In genomic region chr2:191404568-191404991, GRCh38 we compare ENCODE assay signal across 1 cellular context.
TF ChIP-seq lines count a peak whose summit lies in the region.

No MANE protein-coding gene starts in this region.

TF ChIP-seq in IMR-90, 13 proteins besides CTCF, POLR2A, EP300 and RAD21:
- TF ChIP-seq RFX5 (IDR thresholded peaks at IDR 0.05; ENCODE audit: low read depth, low read length) (no peak), RCOR1 (IDR thresholded peaks at IDR 0.05; ENCODE audit: insufficient replicate concordance, low read length) (no peak), NFE2L2 (IDR thresholded peaks at IDR 0.05; ENCODE audit: low read depth, low read length) (no peak), MAFK (IDR thresholded peaks at IDR 0.05; ENCODE audit: low read depth, low read length) (no peak), FOS (IDR thresholded peaks at IDR 0.05; ENCODE audit: low read depth, low read length) (no peak), CEBPB (IDR thresholded peaks at IDR 0.05; ENCODE audit: low read depth, low read length) (no peak), MXI1 (IDR thresholded peaks at IDR 0.05; ENCODE audit: borderline replicate concordance, low read depth, low read length) (no peak), SMC3 (IDR thresholded peaks at IDR 0.05; ENCODE audit: low read depth, low read length) (no peak), MAZ (IDR thresholded peaks at IDR 0.05; ENCODE audit: borderline replicate concordance, low read depth, low read length) (no peak)
